Comparison of ENCODE assay signal across 12 cellular contexts in genomic region chr15:52171386-52171785, GRCh38. TPM values are rescaled to one million over a fixed set of nuclear protein-coding genes. Genes with fewer than 3 reads are reported as not detected.
DNase-seq lines count a peak whose midpoint lies in the region; ATAC-seq, FAIRE-seq and TF ChIP-seq lines count a peak whose summit lies in the region.
"Had no signal": no experiment of that assay in that cellular context is flagged by ENCODE, and none has a peak within 500 bp of the region (broad histone marks: within the 10 kb centered on the region; RNA-seq: fewer than 3 reads in every experiment).

No MANE protein-coding gene starts in this region.

- H2BK5ac ChIP-seq in IMR-90 (ENCODE audit: low read depth, low read length, poor library complexity, severe bottlenecking), result no peak overlapping the region

- H3K27ac Mint-ChIP-seq in activated T-helper 2 cell treated with anti-CD3 and anti-CD28 coated beads, Interferon-gamma antibody, Interleukin-2, Interleukin-4, amounts not matched to agents 10 μg/mL and 5 μg/mL and 100 μg/mL, durations not matched to agents 14 hours and 24 hours and 36 hours, result peak overlapping the region; percentile 42

- no peak overlapping the region for H3K18ac ChIP-seq in IMR-90 (ENCODE audit: low read depth, low read length)

- H2BK120ac ChIP-seq in IMR-90 (ENCODE audit: low read depth, low read length), result no peak overlapping the region

- no peaks in the 10 kb centered on the region for H3K9me2 ChIP-seq in MM.1S (replicated peaks; ENCODE audit: insufficient read depth, low read length)

- DNase-seq in A549 (ENCODE audit: low read depth in 1 of 2, low spot score in 1 of 2) (no peak), IMR-90 (peak; percentile 24), fibroblast of the aortic adventitia (ENCODE audit: low read depth) (peak; percentile 12), NCI-H146 (lab: John Stamatoyannopoulos, UW) (no peak), upper lobe of left lung (no peak), MM.1S (no peak), NCI-H1436 (lab: John Stamatoyannopoulos, UW) (no peak)
- no peak for DNase-seq in activated T-helper 2 cell treated with anti-CD3 and anti-CD28 coated beads, Interferon-gamma antibody, Interleukin-2, Interleukin-4, amounts not matched to agents 10 μg/mL and 5 μg/mL and 100 μg/mL, durations not matched to agents 14 hours and 24 hours and 36 hours (ENCODE audit: low spot score)
- DNase-seq: NCI-H510A; stimulated activated CD4-positive, alpha-beta T cell treated with anti-CD3 and anti-CD28 coated beads, Interleukin-2, amount 100 ng/mL, for 48 hours had no signal

- no peak overlapping the region for H3K4ac ChIP-seq in IMR-90 (ENCODE audit: low read depth, low read length)

- no TSS peak for BruUV-seq in IMR-90 (replicated peaks; lab: Mats Ljungman, UMichigan)

- no peak overlapping the region for H2AK9ac ChIP-seq in IMR-90 (replicated peaks; ENCODE audit: low read depth, low read length, poor library complexity)

- H3K9me3 Mint-ChIP-seq in activated T-helper 2 cell treated with anti-CD3 and anti-CD28 coated beads, Interferon-gamma antibody, Interleukin-2, Interleukin-4, amounts not matched to agents 10 μg/mL and 5 μg/mL and 100 μg/mL, durations not matched to agents 14 hours and 24 hours and 36 hours, result no peaks in the 10 kb centered on the region

- CTCF ChIA-PET in A549 (lab: Yijun Ruan, JAX), result interaction anchor here (0.6 to 4.0 kb wide), 13 partner anchors 12 to 522 kb away, joined by 3 to 15 read pairs (median 3); partner anchors contain the start of gene GNB5
- CTCF ChIA-PET in IMR-90 (lab: Yijun Ruan, JAX), result interaction anchor here (0.6 to 1.4 kb wide), 5 partner anchors 20 to 1389 kb away, joined by 3 to 5 read pairs (median 3); no protein-coding TSS in a partner anchor

- no peak overlapping the region for H3K23ac ChIP-seq in IMR-90 (ENCODE audit: low read depth, low read length)

- no peak overlapping the region for H4K91ac ChIP-seq in IMR-90 (ENCODE audit: insufficient read depth, low read depth, low read length)

- no peak for FAIRE-seq in A549 (lab: Jason Lieb, UNC)
- FAIRE-seq: islet of Langerhans had no signal

- H3K56ac ChIP-seq in IMR-90 (ENCODE audit: extremely low read depth, insufficient read depth, low read length), result no peak overlapping the region

- H3K4me3 ChIP-seq in A549, result no peak overlapping the region
- no peak overlapping the region for H3K4me3 ChIP-seq in IMR-90 (ENCODE audit: insufficient read depth, low read depth, low read length)
- H3K4me3 ChIP-seq in fibroblast of the aortic adventitia (ENCODE audit: low read depth, low read length), result no peak overlapping the region
- H3K4me3 ChIP-seq in upper lobe of left lung, result no peak overlapping the region
- H3K4me3 ChIP-seq in MM.1S (ENCODE audit: low read length), result no peak overlapping the region
- H3K4me3 ChIP-seq: thoracic aorta had no signal

- H3K4me1 ChIP-seq in A549 (no peaks in the 10 kb centered on the region), IMR-90 (ENCODE audit: control insufficient read depth, insufficient read depth, low read length) (no peaks in the 10 kb centered on the region), upper lobe of left lung (no peaks in the 10 kb centered on the region), MM.1S (ENCODE audit: low read length) (no peaks in the 10 kb centered on the region)

- dilution Hi-C loops in IMR-90 (cut with HindIII; ENCODE audit: low sequenced_read_pairs, unreplicated experiment), result no loop called here

- ATAC-seq in A549, result peak; percentile 64 to 65; a peak in 5 of 6 replicates
- ATAC-seq in IMR-90 (ENCODE audit: low read depth), result peak; percentile 64; the same call in 1 of the 2 replicates
- no peak for ATAC-seq in upper lobe of left lung (ENCODE audit: low FRiP score in 2 of 2)

- peaks cover 26% of the 10 kb centered on the region for H3K4me1 Mint-ChIP-seq in activated T-helper 2 cell treated with anti-CD3 and anti-CD28 coated beads, Interferon-gamma antibody, Interleukin-2, Interleukin-4, amounts not matched to agents 10 μg/mL and 5 μg/mL and 100 μg/mL, durations not matched to agents 14 hours and 24 hours and 36 hours (ENCODE audit: low read depth)

- POLR2A ChIA-PET in A549 (lab: Yijun Ruan, JAX) (interaction anchor here (0.7 to 1.8 kb wide), 2 partner anchors 8 to 67 kb away, joined by 4 to 20 read pairs; no protein-coding TSS in a partner anchor), IMR-90 (lab: Charles Lee; ENCODE audit: unreplicated experiment) (interaction anchor here (0.6 kb wide), 1 partner anchor 74 kb away, joined by 3 read pairs; no protein-coding TSS in a partner anchor)

- H4K8ac ChIP-seq in IMR-90 (ENCODE audit: low read depth in 2 of 2, low read length in 2 of 2), result no peak overlapping the region

- H3K36me3 ChIP-seq in IMR-90 (ENCODE audit: control insufficient read depth, insufficient read depth, low read length) (no peaks in the 10 kb centered on the region), upper lobe of left lung (no peaks in the 10 kb centered on the region), MM.1S (replicated peaks; ENCODE audit: insufficient read depth, low read length) (no peaks in the 10 kb centered on the region)
- H3K36me3 ChIP-seq: thoracic aorta had no signal

- H2AK5ac ChIP-seq in IMR-90 (ENCODE audit: low read depth, low read length), result no peak overlapping the region

- TF ChIP-seq EP300 in A549 (IDR thresholded peaks at IDR 0.05), result no peak
- TF ChIP-seq EP300 in upper lobe of left lung (IDR thresholded peaks at IDR 0.05), result no peak

- in situ Hi-C loops in IMR-90 (cut with MboI; ENCODE audit: low sequenced_read_pairs), result no loop called here

- H3K27ac ChIP-seq in A549, result no peak overlapping the region
- no peak overlapping the region for H3K27ac ChIP-seq in IMR-90 (ENCODE audit: insufficient read depth, low read length)
- H3K27ac ChIP-seq in upper lobe of left lung, result no peak overlapping the region
- no peak overlapping the region for H3K27ac ChIP-seq in MM.1S (ENCODE audit: low read length)
- H3K27ac ChIP-seq: thoracic aorta had no signal

- H4K20me1 ChIP-seq in IMR-90 (ENCODE audit: insufficient read depth, low read length), result no peaks in the 10 kb centered on the region
- H4K20me1 ChIP-seq in MM.1S (ENCODE audit: insufficient read depth, low read length), result no peaks in the 10 kb centered on the region

- H2BK15ac ChIP-seq in IMR-90 (ENCODE audit: low read depth, low read length), result no peak overlapping the region

- no peaks in the 10 kb centered on the region; the same call in 1 of the 2 replicates for H3K9me1 ChIP-seq in IMR-90 (ENCODE audit: insufficient read depth, low read length)

- H3K4me3 Mint-ChIP-seq in activated T-helper 2 cell treated with anti-CD3 and anti-CD28 coated beads, Interferon-gamma antibody, Interleukin-2, Interleukin-4, amounts not matched to agents 10 μg/mL and 5 μg/mL and 100 μg/mL, durations not matched to agents 14 hours and 24 hours and 36 hours (ENCODE audit: low read depth), result no peak overlapping the region

- no peak for TF ChIP-seq RAD21 in A549 (conservative IDR thresholded peaks at IDR 0.05 in 1 of 2, IDR thresholded peaks at IDR 0.05 in 1 of 2)
- TF ChIP-seq RAD21 in IMR-90 (IDR thresholded peaks at IDR 0.05; ENCODE audit: low read length), result no peak

- no peak overlapping the region for H3K14ac ChIP-seq in IMR-90 (replicated peaks; ENCODE audit: low read depth, low read length)

- H2BK20ac ChIP-seq in IMR-90 (ENCODE audit: low read depth, low read length), result no peak overlapping the region

- peaks cover 6% of the 10 kb centered on the region for H3K36me3 Mint-ChIP-seq in activated T-helper 2 cell treated with anti-CD3 and anti-CD28 coated beads, Interferon-gamma antibody, Interleukin-2, Interleukin-4, amounts not matched to agents 10 μg/mL and 5 μg/mL and 100 μg/mL, durations not matched to agents 14 hours and 24 hours and 36 hours (ENCODE audit: low read depth)

- TF ChIP-seq CTCF in A549 (IDR thresholded peaks at IDR 0.05) (no peak), IMR-90 (conservative IDR thresholded peaks at IDR 0.05; ENCODE audit: low read depth, low read length) (no peak), fibroblast of the aortic adventitia (IDR thresholded peaks at IDR 0.05; ENCODE audit: insufficient read depth, low read length) (peak; percentile 25), upper lobe of left lung (IDR thresholded peaks at IDR 0.05) (no peak), MM.1S (IDR thresholded peaks at IDR 0.05; ENCODE audit: low read length) (no peak)

- H4K5ac ChIP-seq in IMR-90 (ENCODE audit: low read depth, low read length), result no peak overlapping the region

- H3K9ac ChIP-seq in IMR-90 (ENCODE audit: low read depth, low read length) (no peak overlapping the region), MM.1S (ENCODE audit: low read length) (no peak overlapping the region)

- peaks cover 49% of the 10 kb centered on the region for H3K79me2 ChIP-seq in MM.1S (ENCODE audit: low read length)

- no peak overlapping the region for H2AFZ ChIP-seq in IMR-90 (replicated peaks; ENCODE audit: low read length, poor library complexity)
- no peak overlapping the region for H2AFZ ChIP-seq in MM.1S (ENCODE audit: low read length)

- H3K4me2 ChIP-seq in A549, result no peak overlapping the region
- no peak overlapping the region; the same call in 1 of the 2 replicates for H3K4me2 ChIP-seq in IMR-90 (ENCODE audit: low read depth, low read length)
- no peak overlapping the region for H3K4me2 ChIP-seq in MM.1S (ENCODE audit: low read depth, low read length)

- H3K27me3 ChIP-seq in IMR-90 (ENCODE audit: control insufficient read depth, insufficient read depth, low read length), result no peaks in the 10 kb centered on the region
- no peaks in the 10 kb centered on the region for H3K27me3 ChIP-seq in upper lobe of left lung
- H3K27me3 ChIP-seq in MM.1S (replicated peaks; ENCODE audit: insufficient read depth, low read length), result no peaks in the 10 kb centered on the region

- peaks cover 5 to 24% of the 10 kb centered on the region in 2 experiments; a peak in 3 of 4 replicates for H3K79me1 ChIP-seq in IMR-90 (ENCODE audit: low read depth in 1 of 2, low read length in 2 of 2)

- no peaks in the 10 kb centered on the region for H3K27me3 Mint-ChIP-seq in activated T-helper 2 cell treated with anti-CD3 and anti-CD28 coated beads, Interferon-gamma antibody, Interleukin-2, Interleukin-4, amounts not matched to agents 10 μg/mL and 5 μg/mL and 100 μg/mL, durations not matched to agents 14 hours and 24 hours and 36 hours (ENCODE audit: low read depth)

- TF ChIP-seq POLR2A in A549 (IDR thresholded peaks at IDR 0.05; ENCODE audit: low read length) (no peak), IMR-90 (IDR thresholded peaks at IDR 0.05; ENCODE audit: low read depth, low read length) (no peak), upper lobe of left lung (IDR thresholded peaks at IDR 0.05) (no peak)

- H3F3A ChIP-seq in MM.1S (ENCODE audit: insufficient read depth, low read length), result no peaks in the 10 kb centered on the region

- intact Hi-C loops in IMR-90 (cut with micrococcal nuclease), result no loop called here
- intact Hi-C loops in activated T-helper 2 cell treated with anti-CD3 and anti-CD28 coated beads, Interferon-gamma antibody, Interleukin-2, Interleukin-4, amounts not matched to agents 10 μg/mL and 5 μg/mL and 100 μg/mL, durations not matched to agents 14 hours and 24 hours and 36 hours (cut with micrococcal nuclease), result no loop called here

- 57% methylated on average over 4 of the region's 4 CpGs for WGBS in A549 (ENCODE audit: missing lambda C conversion rate)
- WGBS in IMR-90 (ENCODE audit: extremely low coverage in 2 of 2, insufficient read length in 1 of 2), 2 experiments, result 17% methylated on average over 3 of the region's 4 CpGs; no CpG with 5 or more reads in 1 of the 2 experiments
- 25 to 39% methylated on average over 4 of the region's 4 CpGs for WGBS in upper lobe of left lung, 2 donors

- H3K9me3 ChIP-seq in A549 (no peaks in the 10 kb centered on the region), IMR-90 (ENCODE audit: control insufficient read depth, insufficient read depth, low read length) (no peaks in the 10 kb centered on the region), upper lobe of left lung (no peaks in the 10 kb centered on the region), MM.1S (replicated peaks; ENCODE audit: insufficient read depth, low read length) (no peaks in the 10 kb centered on the region)
- H3K9me3 ChIP-seq: thoracic aorta had no signal

RNA-seq across cellular contexts. Expression of gene GNB5, which starts 19.8 kb away (rescaled TPM):
- polyA plus RNA-seq in A549 (2011; rRNA removed) (67.5 and 72.0 TPM in 2 replicates), A549 (2017; fragmentation: RNase III; extraction: RNeasy Plus Mini Kit Qiagen cat#74134 plus additional on column Dnase treatment) (53.6 to 65.9 TPM (median 57.2 TPM) in 3 replicates), IMR-90 (2012; rRNA removed) (25.3 and 27.7 TPM in 2 replicates)
- 57.2 and 60.2 TPM in 2 replicates for polyA plus RNA-seq in A549 (2012; cell fraction: cytosol; rRNA removed)
- 30.1 and 35.9 TPM in 2 replicates for polyA plus RNA-seq in A549 (2012; cell fraction: nucleus; rRNA removed)
- polyA minus RNA-seq in A549 (2011; rRNA and poly(A)+ RNA removed), result 47.8 and 50.6 TPM in 2 replicates
- total RNA-seq in IMR-90 (2012; rRNA removed) (33.2 and 33.9 TPM in 2 replicates), fibroblast of the aortic adventitia (ENCODE audit: low replicate concordance) (13.9 and 24.0 TPM in 2 replicates), upper lobe of left lung (10 to 100 TPM; 14.7 to 56.8 (median 31.0) TPM)
- 16.4 and 21.4 TPM in 2 replicates for polyA plus RNA-seq in IMR-90 (2012; cell fraction: cytosol; rRNA removed)
- 12.6 and 24.4 TPM in 2 replicates for polyA plus RNA-seq in IMR-90 (2012; cell fraction: nucleus; rRNA removed; ENCODE audit: low replicate concordance)
- total RNA-seq in activated T-helper 2 cell treated with anti-CD3 and anti-CD28 coated beads, Interferon-gamma antibody, Interleukin-2, Interleukin-4, amounts not matched to agents 10 μg/mL and 5 μg/mL and 100 μg/mL, durations not matched to agents 14 hours and 24 hours and 36 hours, result 25.8 and 27.4 TPM in 2 replicates

RNA-seq across cellular contexts. Expression of gene BCL2L10, which starts 58.8 kb away (rescaled TPM):
- polyA plus RNA-seq in A549 (2011; rRNA removed), result 0.09 and 0.42 TPM in 2 replicates
- polyA plus RNA-seq in A549 (2012; cell fraction: cytosol; rRNA removed), result 0.06 TPM in 1 of 2 replicates, not detected in the other
- polyA plus RNA-seq in A549 (2012; cell fraction: nucleus; rRNA removed), result 0.19 and 0.27 TPM in 2 replicates
- 0.06 to 0.08 TPM (median 0.07 TPM) in 3 replicates for polyA plus RNA-seq in A549 (2017; fragmentation: RNase III; extraction: RNeasy Plus Mini Kit Qiagen cat#74134 plus additional on column Dnase treatment)
- polyA minus RNA-seq in A549 (2011; rRNA and poly(A)+ RNA removed), result not detected in 2 replicates
- not detected in 2 replicates for total RNA-seq in IMR-90 (2012; rRNA removed)
- not detected in 2 replicates for polyA plus RNA-seq in IMR-90 (2012; rRNA removed)
- 0.07 and 0.08 TPM in 2 replicates for polyA plus RNA-seq in IMR-90 (2012; cell fraction: cytosol; rRNA removed)
- 0.10 and 0.31 TPM in 2 replicates for polyA plus RNA-seq in IMR-90 (2012; cell fraction: nucleus; rRNA removed; ENCODE audit: low replicate concordance)
- total RNA-seq in activated T-helper 2 cell treated with anti-CD3 and anti-CD28 coated beads, Interferon-gamma antibody, Interleukin-2, Interleukin-4, amounts not matched to agents 10 μg/mL and 5 μg/mL and 100 μg/mL, durations not matched to agents 14 hours and 24 hours and 36 hours, result 0.41 TPM in 1 of 2 replicates, not detected in the other
- not detected in 2 replicates for total RNA-seq in fibroblast of the aortic adventitia (ENCODE audit: low replicate concordance)
- under 1 TPM in 1 of 6 donors, not detected in 5; 0.46 TPM for total RNA-seq in upper lobe of left lung
- total RNA-seq: thoracic aorta had no signal

Comparison
In these comparisons a context has a peak if more than half of its experiments do, and no peak if none do; other contexts are left out.
1. ATAC-seq: peak in A549 (2 of 2) and IMR-90 (single experiment); none in upper lobe of left lung (0 of 2).
2. DNase-seq: peak in IMR-90 (single experiment) and fibroblast of the aortic adventitia (single experiment); none in A549 (0 of 2), activated T-helper 2 cell treated with anti-CD3 and anti-CD28 coated beads, Interferon-gamma antibody, Interleukin-2, Interleukin-4, amounts not matched to agents 10 μg/mL and 5 μg/mL and 100 μg/mL, durations not matched to agents 14 hours and 24 hours and 36 hours (single experiment), NCI-H146 (single experiment), upper lobe of left lung (0 of 2), MM.1S (single experiment) and NCI-H1436 (single experiment).